ENCODE assay signal across 13 cellular contexts in the genomic region with DNA sequence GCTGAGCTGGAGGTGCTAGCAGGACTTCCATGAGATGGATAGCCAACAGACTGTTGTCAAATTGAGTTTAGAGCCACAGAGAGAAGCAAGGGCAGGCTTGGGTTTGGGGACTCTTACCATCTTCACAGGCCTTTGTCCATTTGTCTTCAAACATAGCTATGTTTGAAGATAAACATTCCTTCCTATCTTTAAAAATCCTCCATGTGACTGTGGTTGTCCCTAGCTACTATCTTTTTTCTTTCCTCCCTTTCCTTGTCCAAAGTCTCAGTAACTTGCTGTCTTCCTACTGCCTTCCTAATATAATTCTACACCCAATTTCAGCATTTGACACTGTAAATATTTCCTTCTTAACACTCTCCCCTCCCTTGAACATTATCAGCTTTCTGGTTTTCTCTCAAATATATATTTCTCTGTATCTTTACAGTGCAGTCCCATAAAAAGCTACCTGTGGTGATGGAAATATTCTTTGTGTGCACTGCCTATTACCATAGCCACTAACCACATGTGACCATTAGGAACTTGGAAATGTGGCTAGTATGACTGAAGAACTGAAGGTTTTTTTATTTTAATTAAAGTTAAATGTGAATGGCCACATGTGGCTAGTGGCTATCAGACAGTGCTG.
"Had no signal": no experiment of that assay in that cellular context is flagged by ENCODE, and none has a peak within 500 bp of the region (broad histone marks: within the 10 kb centered on the region; RNA-seq: fewer than 3 reads in every experiment).

No MANE protein-coding gene starts in this region.

- H3K4me3 ChIP-seq: heart left ventricle, pancreas, tibial nerve had no signal

- H3K27me3 ChIP-seq: heart left ventricle, pancreas, tibial nerve had no signal

- H3K36me3 ChIP-seq: heart left ventricle, pancreas, tibial nerve had no signal

- H3K4me3 Mint-ChIP-seq: activated naive CD4-positive, alpha-beta T cell treated with anti-CD3 and anti-CD28 coated beads for 36 hours; naive B cell had no signal

- H3K27me3 Mint-ChIP-seq: naive B cell had no signal

- DNase-seq: activated CD4-positive, alpha-beta T cell treated with anti-CD3 and anti-CD28 coated beads, Interleukin-2, amount 50 U/mL, for 4 hours; activated CD4-positive, CD25-positive, alpha-beta regulatory T cell treated with anti-CD3 and anti-CD28 coated beads, Interleukin-2, amount 50 U/mL, for 72 hours; heart left ventricle; naive B cell; pancreas; stimulated activated CD4-positive, alpha-beta T cell treated with anti-CD3 and anti-CD28 coated beads, Interleukin-4, amount 100 ng/mL, for 24 hours; stimulated activated naive CD4-positive, alpha-beta T cell treated with Interleukin-2 at 50 U/mL for 16 hours; substantia nigra had no signal

- H3K9me3 ChIP-seq: heart left ventricle, pancreas, tibial nerve had no signal

- H3K36me3 Mint-ChIP-seq: naive B cell had no signal

- H3K9me3 Mint-ChIP-seq: activated naive CD4-positive, alpha-beta T cell treated with anti-CD3 and anti-CD28 coated beads for 36 hours; activated T-helper 2 cell treated with anti-CD3 and anti-CD28 coated beads, Interferon-gamma antibody, Interleukin-2, Interleukin-4, amounts not matched to agents 10 μg/mL and 5 μg/mL and 100 μg/mL, durations not matched to agents 14 hours and 24 hours and 36 hours; naive B cell had no signal

- H3K27ac ChIP-seq: epithelial cell of prostate, heart left ventricle, pancreas, tibial nerve had no signal

- H3K27ac Mint-ChIP-seq: activated naive CD4-positive, alpha-beta T cell treated with anti-CD3 and anti-CD28 coated beads for 36 hours had no signal

- ATAC-seq: heart left ventricle, left lobe of liver, pancreas had no signal
